ENCODE assay signal across 9 cellular contexts in genomic region chr10:92638037-92638436, GRCh38.
"Had no signal": no experiment of that assay in that cellular context is flagged by ENCODE, and none has a peak within 500 bp of the region (broad histone marks: within the 10 kb centered on the region; RNA-seq: fewer than 3 reads in every experiment).

No MANE protein-coding gene starts in this region.

- H3K4me3 ChIP-seq: GM23338, HAP-1, K562 had no signal

- FAIRE-seq: H1, HTR-8/SVneo, K562 had no signal

- ATAC-seq: GM23338, HCT116, K562 had no signal

- H3K9me3 ChIP-seq: HAP-1 had no signal

- H3K4me2 ChIP-seq: GM23338 had no signal

- DNase-seq: H7, HFFc6, KG1 had no signal

- H3K4me1 ChIP-seq: HAP-1 had no signal

- H2AFZ ChIP-seq: GM23338 had no signal
